Comparison of ENCODE assay signal across 19 cellular contexts in genomic region chr2:165901595-165901994, GRCh38.
"Had no signal": no experiment of that assay in that cellular context is flagged by ENCODE, and none has a peak within 500 bp of the region (broad histone marks: within the 10 kb centered on the region; RNA-seq: fewer than 3 reads in every experiment).

No MANE protein-coding gene starts in this region.

- ATAC-seq: activated T-cell treated with anti-CD3 and anti-CD28 coated beads, Interleukin-2, amount 50 U/mL, for 72 hours; left ventricle myocardium superior; pancreas; sciatic nerve; stimulated activated memory B cell treated with anti-CD40 and anti-IgM and Interleukin-4, amounts not matched to agents 10 μg/mL and 1 μg/mL and 100 μg/mL, for 72 hours had no signal

- H3K9me3 Mint-ChIP-seq: activated naive CD4-positive, alpha-beta T cell treated with anti-CD3 and anti-CD28 coated beads, Interleukin-2, amount 50 U/mL, for 24 hours; activated T-cell treated with anti-CD3 and anti-CD28 coated beads, Interleukin-2, amount 50 U/mL, for 72 hours; immature natural killer cell; naive B cell; T-helper 1 cell treated with Interleukin-12 subunit alpha and Interleukin-12 subunit beta and Interleukin-4 antibody, amounts not matched to agents 30 μg/mL and 1 μg/mL, for 36 hours; type B pancreatic cell had no signal

- H3K4me3 Mint-ChIP-seq: activated naive CD4-positive, alpha-beta T cell treated with anti-CD3 and anti-CD28 coated beads, Interleukin-2, amount 50 U/mL, for 24 hours; activated T-cell treated with anti-CD3 and anti-CD28 coated beads, Interleukin-2, amount 50 U/mL, for 72 hours; immature natural killer cell; naive B cell; stimulated activated memory B cell treated with anti-CD40 and anti-IgM and Interleukin-4, amounts not matched to agents 10 μg/mL and 1 μg/mL and 100 μg/mL, for 72 hours; T-helper 1 cell treated with Interleukin-12 subunit alpha and Interleukin-12 subunit beta and Interleukin-4 antibody, amounts not matched to agents 30 μg/mL and 1 μg/mL, for 36 hours; type B pancreatic cell had no signal

- H3K9me3 ChIP-seq: adrenal gland, esophagus muscularis mucosa, pancreas, testis had no signal

- H3K27me3 ChIP-seq: adrenal gland, esophagus muscularis mucosa, pancreas, testis had no signal

- H3K27me3 Mint-ChIP-seq: activated naive CD4-positive, alpha-beta T cell treated with anti-CD3 and anti-CD28 coated beads, Interleukin-2, amount 50 U/mL, for 24 hours; naive B cell; stimulated activated memory B cell treated with anti-CD40 and anti-IgM and Interleukin-4, amounts not matched to agents 10 μg/mL and 1 μg/mL and 100 μg/mL, for 72 hours; type B pancreatic cell had no signal

- DNase-seq: activated CD4-positive, CD25-positive, alpha-beta regulatory T cell treated with anti-CD3 and anti-CD28 coated beads, Interleukin-2, amount 50 U/mL, for 72 hours; activated effector memory CD4-positive, alpha-beta T cell treated with anti-CD3 and anti-CD28 coated beads, Interleukin-2, amount 50 U/mL, for 16 hours; activated T-cell treated with anti-CD3 and anti-CD28 coated beads, Interleukin-2, amount 50 U/mL, for 72 hours; adrenal gland; cerebellar nuclear complex; effector CD4-positive, alpha-beta T cell; immature natural killer cell; kidney glomerular epithelial cell; left ventricle myocardium superior; naive B cell; pancreas; stimulated activated CD4-positive, alpha-beta T cell treated with anti-CD3 and anti-CD28 coated beads, Interleukin-4, amount 100 ng/mL, for 4 hours; testis had no signal

- H3K4me1 ChIP-seq: pancreas, testis had no signal

- H3K27ac Mint-ChIP-seq: activated naive CD4-positive, alpha-beta T cell treated with anti-CD3 and anti-CD28 coated beads, Interleukin-2, amount 50 U/mL, for 24 hours; activated T-cell treated with anti-CD3 and anti-CD28 coated beads, Interleukin-2, amount 50 U/mL, for 72 hours; naive B cell; stimulated activated memory B cell treated with anti-CD40 and anti-IgM and Interleukin-4, amounts not matched to agents 10 μg/mL and 1 μg/mL and 100 μg/mL, for 72 hours; T-helper 1 cell treated with Interleukin-12 subunit alpha and Interleukin-12 subunit beta and Interleukin-4 antibody, amounts not matched to agents 30 μg/mL and 1 μg/mL, for 36 hours; type B pancreatic cell had no signal

- H3K4me3 ChIP-seq: adrenal gland, esophagus muscularis mucosa, pancreas, testis had no signal

- H3K27ac ChIP-seq: adrenal gland, esophagus muscularis mucosa, pancreas, testis had no signal
